Comparison of ENCODE assay signal across 9 cellular contexts in the genomic region with DNA sequence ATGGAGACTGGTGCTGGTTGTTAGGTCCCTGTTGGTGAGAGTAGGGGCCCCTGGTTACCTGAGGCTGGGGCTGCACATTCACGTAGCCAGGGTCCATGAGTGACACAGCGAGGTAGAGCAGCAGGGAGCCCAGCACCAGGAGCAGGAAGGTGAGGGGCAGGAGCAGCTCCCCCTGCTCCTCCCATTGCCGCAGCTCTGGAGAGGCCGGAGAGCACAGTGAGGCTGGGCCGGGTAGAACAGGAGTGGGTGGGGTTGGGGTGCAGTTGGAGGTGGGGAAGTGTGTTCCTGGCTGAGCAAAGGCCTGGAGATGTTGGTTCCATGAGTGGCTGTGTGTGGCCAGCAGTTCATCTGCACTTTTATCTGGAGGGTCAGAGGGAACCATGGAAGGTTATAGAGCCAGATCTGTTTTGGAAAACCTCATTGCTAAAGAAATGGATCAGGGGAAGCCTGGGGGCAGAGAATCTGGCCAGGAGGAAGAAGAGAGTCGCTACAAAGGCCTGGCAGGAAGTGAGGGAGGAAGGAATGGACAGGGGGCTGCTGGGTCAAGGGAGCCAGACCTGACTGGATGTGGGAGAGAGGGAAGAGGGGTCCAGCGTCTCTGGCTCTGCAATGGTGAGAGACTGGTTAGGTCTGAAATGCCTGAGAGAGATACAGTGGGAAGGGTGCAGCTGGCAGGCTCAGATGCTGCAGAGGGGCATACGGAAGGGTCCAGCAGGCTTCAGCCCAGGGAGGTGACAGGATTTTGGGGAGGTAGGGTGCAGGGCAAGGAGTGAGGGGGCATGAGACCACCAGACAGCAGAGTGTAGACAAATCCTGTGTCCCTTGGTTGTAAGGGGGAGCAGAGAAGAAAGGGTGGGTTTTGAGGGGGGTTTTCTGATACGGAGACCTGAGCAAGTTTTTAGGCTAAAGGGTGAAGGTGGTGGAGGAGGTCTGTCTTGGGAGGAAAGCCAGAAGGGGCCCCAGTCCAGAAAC. TPM values are rescaled to one million over a fixed set of nuclear protein-coding genes. Genes with fewer than 3 reads are reported as not detected.
DNase-seq lines count a peak whose midpoint lies in the region; ATAC-seq and TF ChIP-seq lines count a peak whose summit lies in the region.
"Had no signal": no experiment of that assay in that cellular context is flagged by ENCODE, and none has a peak within 500 bp of the region (broad histone marks: within the 10 kb centered on the region; RNA-seq: fewer than 3 reads in every experiment).

No MANE protein-coding gene starts in this region.

- H3K9me3 Mint-ChIP-seq in CD8-positive, alpha-beta T cell = no peaks in the 10 kb centered on the region

- H3K4me1 Mint-ChIP-seq in CD8-positive, alpha-beta T cell (ENCODE audit: low read depth) = peaks cover 29% of the 10 kb centered on the region

- H3K4me1 ChIP-seq in CD8-positive, alpha-beta T cell (ENCODE audit: insufficient read depth, low read length) = peaks cover 31% of the 10 kb centered on the region
- H3K4me1 ChIP-seq in Karpas-422 (ENCODE audit: low read length) (peaks cover 21% of the 10 kb centered on the region), mammary epithelial cell (ENCODE audit: insufficient read depth, low read length) (peaks cover 13% of the 10 kb centered on the region), neuronal stem cell (ENCODE audit: control insufficient read depth in 2 of 2, insufficient read depth in 1 of 2, low read depth in 1 of 2, low read length in 2 of 2) (peaks cover 0 to 13% of the 10 kb centered on the region in 2 donors)

- no peak for DNase-seq in CD8-positive, alpha-beta T cell
- DNase-seq in Karpas-422 (no peak), mammary epithelial cell (no peak), neuronal stem cell (ENCODE audit: low spot score) (no peak), brain microvascular endothelial cell (no peak), H4 (ENCODE audit: low spot score) (no peak), NCI-H2196 treated with DMSO at 0.1 percent for 48 hours (lab: John Stamatoyannopoulos, UW; ENCODE audit: unreplicated experiment) (no peak), NCI-H2081 treated with DMSO at 0.1 percent for 48 hours (lab: John Stamatoyannopoulos, UW) (no peak)
- DNase-seq: activated gamma-delta T cell treated with Interleukin-2 at 50 U/mL for 16 hours had no signal

- 78% methylated on average over 8 of the region's 9 CpGs for WGBS in mammary epithelial cell (ENCODE audit: low coverage, missing lambda C conversion rate)
- no CpG with 5 or more reads among the region's 9 CpGs for WGBS in neuronal stem cell (ENCODE audit: extremely low coverage in 2 of 2, insufficient read length in 2 of 2, insufficient replicate concordance in 1 of 2), 2 donors

- H2AFZ ChIP-seq in Karpas-422 (ENCODE audit: low read length) (no peak overlapping the region), mammary epithelial cell (ENCODE audit: low read depth, low read length) (no peak overlapping the region), neuronal stem cell (ENCODE audit: low read length) (no peak overlapping the region)

- peaks cover 26% of the 10 kb centered on the region for H3K36me3 Mint-ChIP-seq in CD8-positive, alpha-beta T cell

- ATAC-seq in CD8-positive, alpha-beta T cell = no peak

- no peak overlapping the region for H4K91ac ChIP-seq in neuronal stem cell (ENCODE audit: low read depth, low read length, poor library complexity)

- H3K27ac Mint-ChIP-seq in CD8-positive, alpha-beta T cell = peak overlapping the region; percentile 92

- H4K8ac ChIP-seq in neuronal stem cell (ENCODE audit: low read depth, low read length) = no peak overlapping the region

- no peak for TF ChIP-seq CTCF in CD8-positive, alpha-beta T cell (IDR thresholded peaks at IDR 0.05)
- no peak for TF ChIP-seq CTCF in mammary epithelial cell (conservative IDR thresholded peaks at IDR 0.05 in 1 of 2, IDR thresholded peaks at IDR 0.05 in 1 of 2; ENCODE audit: extremely low read depth in 1 of 2, insufficient read depth in 1 of 2, low read depth in 1 of 2, low read length in 2 of 2)
- TF ChIP-seq CTCF in brain microvascular endothelial cell (IDR thresholded peaks at IDR 0.05; ENCODE audit: low read depth, low read length, missing control alignments) = no peak

- peak overlapping the region; percentile 5 for H2BK12ac ChIP-seq in neuronal stem cell (ENCODE audit: low read length)

- no TSS peak for BruUV-seq in mammary epithelial cell (replicated peaks; lab: Mats Ljungman, UMichigan)

- no peaks in the 10 kb centered on the region for H3K9me3 ChIP-seq in CD8-positive, alpha-beta T cell (ENCODE audit: low read length)
- H3K9me3 ChIP-seq in Karpas-422 (ENCODE audit: low read length) (no peaks in the 10 kb centered on the region), mammary epithelial cell (replicated peaks; ENCODE audit: insufficient read depth, low read length) (no peaks in the 10 kb centered on the region), neuronal stem cell (replicated peaks in 1 of 2; ENCODE audit: control insufficient read depth in 2 of 2, insufficient read depth in 1 of 2, low read depth in 1 of 2, low read length in 2 of 2) (no peaks in the 10 kb centered on the region)

- no peak overlapping the region for H3K14ac ChIP-seq in neuronal stem cell (ENCODE audit: low read length)

- POLR2A ChIA-PET in CD8-positive, alpha-beta T cell (lab: Charles Lee) = no interaction called here

- H2AK5ac ChIP-seq in neuronal stem cell (ENCODE audit: low read depth, low read length) = peak overlapping the region; percentile 15

- H3K4ac ChIP-seq in neuronal stem cell (ENCODE audit: low read length) = no peak overlapping the region

- H3K27me3 Mint-ChIP-seq in CD8-positive, alpha-beta T cell (ENCODE audit: low read depth) = no peaks in the 10 kb centered on the region

- CTCF ChIA-PET in CD8-positive, alpha-beta T cell (lab: Charles Lee) = interaction anchor here (1.6 kb wide), 1 partner anchor 21 kb away, joined by 8 read pairs; the partner anchor contains the start of gene PKN3
- CTCF ChIA-PET in mammary epithelial cell (lab: Charles Lee; ENCODE audit: low non-redundant PET) = no interaction called here

- peak overlapping the region; percentile 98 for H3K4me2 ChIP-seq in Karpas-422 (ENCODE audit: low read depth, low read length, poor library complexity, severe bottlenecking)
- peak overlapping the region; percentile 72 for H3K4me2 ChIP-seq in mammary epithelial cell (ENCODE audit: insufficient read depth, low read depth, low read length)
- peak overlapping the region; percentile 81 for H3K4me2 ChIP-seq in neuronal stem cell (ENCODE audit: insufficient read depth, low read length, poor library complexity, severe bottlenecking)

- dilution Hi-C loops in mammary epithelial cell (cut with HindIII; ENCODE audit: low sequenced_read_pairs) = no loop called here

- H3K9ac ChIP-seq in Karpas-422 (ENCODE audit: low read length) (peak overlapping the region; percentile 97), mammary epithelial cell (ENCODE audit: insufficient read depth, low read length) (no peak overlapping the region), neuronal stem cell (ENCODE audit: low read depth, low read length, poor library complexity) (no peak overlapping the region)

- no peaks in the 10 kb centered on the region for H3K27me3 ChIP-seq in CD8-positive, alpha-beta T cell (ENCODE audit: insufficient read depth, low read length)
- H3K27me3 ChIP-seq in Karpas-422 (ENCODE audit: low read length) (no peaks in the 10 kb centered on the region), mammary epithelial cell (ENCODE audit: insufficient read depth, low read length) (no peaks in the 10 kb centered on the region), neuronal stem cell (ENCODE audit: control insufficient read depth in 3 of 3, insufficient read depth in 3 of 3, low read depth in 1 of 3, low read length in 3 of 3) (no peaks in the 10 kb centered on the region), brain microvascular endothelial cell (replicated peaks) (no peaks in the 10 kb centered on the region)

- H3K9me2 ChIP-seq in Karpas-422 (replicated peaks; ENCODE audit: insufficient read depth, low read length) = no peaks in the 10 kb centered on the region

- no peak overlapping the region for H3K27ac ChIP-seq in CD8-positive, alpha-beta T cell (ENCODE audit: low read depth, low read length)
- no peak overlapping the region for H3K27ac ChIP-seq in Karpas-422 (ENCODE audit: low read length)
- no peak overlapping the region for H3K27ac ChIP-seq in mammary epithelial cell (ENCODE audit: insufficient read depth, low read depth, low read length)
- no peak overlapping the region for H3K27ac ChIP-seq in neuronal stem cell (replicated peaks; ENCODE audit: low read length)
- no peak overlapping the region for H3K27ac ChIP-seq in brain microvascular endothelial cell

- H4K20me1 ChIP-seq in Karpas-422 (ENCODE audit: insufficient read depth, low read depth, low read length) = no peaks in the 10 kb centered on the region
- no peaks in the 10 kb centered on the region for H4K20me1 ChIP-seq in mammary epithelial cell (ENCODE audit: insufficient read depth, low read length)

- H3K4me3 ChIP-seq in CD8-positive, alpha-beta T cell (ENCODE audit: low read depth, low read length) = no peak overlapping the region
- H3K4me3 ChIP-seq in Karpas-422 (ENCODE audit: low read length) = peak overlapping the region; percentile 98
- H3K4me3 ChIP-seq in mammary epithelial cell (replicated peaks in 1 of 3; ENCODE audit: insufficient read depth in 1 of 3, low read depth in 2 of 3, low read length in 3 of 3) = peak overlapping the region in 2 of 3 experiments; percentile 87
- no peak overlapping the region for H3K4me3 ChIP-seq in neuronal stem cell (ENCODE audit: low read length in 2 of 2)
- no peak overlapping the region for H3K4me3 ChIP-seq in brain microvascular endothelial cell (ENCODE audit: low read depth, low read length)

- H3K36me3 ChIP-seq in CD8-positive, alpha-beta T cell (ENCODE audit: insufficient read depth, low read length) = no peaks in the 10 kb centered on the region
- H3K36me3 ChIP-seq in Karpas-422 (ENCODE audit: insufficient read depth, low read length) (no peaks in the 10 kb centered on the region), mammary epithelial cell (ENCODE audit: insufficient read depth, low read length) (no peaks in the 10 kb centered on the region), neuronal stem cell (replicated peaks in 1 of 2; ENCODE audit: control insufficient read depth in 2 of 2, insufficient read depth in 2 of 2, low read length in 2 of 2) (peaks cover 8 to 25% of the 10 kb centered on the region in 2 donors), brain microvascular endothelial cell (replicated peaks) (no peaks in the 10 kb centered on the region)

- H3K79me2 ChIP-seq in Karpas-422 (ENCODE audit: low read length) (peaks cover 16% of the 10 kb centered on the region), mammary epithelial cell (ENCODE audit: insufficient read depth, low read length) (peaks cover 11% of the 10 kb centered on the region)

- intact Hi-C loops in CD8-positive, alpha-beta T cell (cut with DNase I, micrococcal nuclease) = loop anchor here (10.0 kb wide), 2 partner anchors 92 to 268 kb away; partner anchors contain the start of genes ENDOG (in 1 of the 2) and ODF2 (in 1 of the 2)
- intact Hi-C loops in mammary epithelial cell (cut with micrococcal nuclease) = loop anchor here (2.0 to 10.0 kb wide), 2 partner anchors 14 to 192 kb away; no protein-coding TSS in a partner anchor

- no peak overlapping the region for H2BK5ac ChIP-seq in neuronal stem cell (ENCODE audit: low read length)

- H3K4me3 Mint-ChIP-seq in CD8-positive, alpha-beta T cell = peak overlapping the region; percentile 89

- in situ Hi-C loops in mammary epithelial cell (cut with MboI; ENCODE audit: low sequenced_read_pairs in 2 of 2) = no loop called here
- in situ Hi-C loops in brain microvascular endothelial cell (cut with HindIII; ENCODE audit: low pct_ligation_motif_present, low sequenced_read_pairs) = no loop called here

- H3K79me1 ChIP-seq in neuronal stem cell (ENCODE audit: low read depth, low read length) = no peaks in the 10 kb centered on the region

- no peak overlapping the region for H2BK120ac ChIP-seq in neuronal stem cell (ENCODE audit: low read depth, low read length)

- H3K23ac ChIP-seq in neuronal stem cell (ENCODE audit: low read depth, low read length, poor library complexity) = peak overlapping the region; percentile 60

- H3K18ac ChIP-seq in neuronal stem cell (ENCODE audit: low read length) = no peak overlapping the region

- no peak overlapping the region for H2BK15ac ChIP-seq in neuronal stem cell (ENCODE audit: low read length)

RNA-seq across cellular contexts. Expression of gene ZDHHC12, which starts 1.3 kb away (rescaled TPM):
- 10 to 100 TPM; 25.5 to 29.6 TPM for total RNA-seq in CD8-positive, alpha-beta T cell
- total RNA-seq in Karpas-422 (2014; rRNA removed; shearing (Covaris generic); ENCODE audit: low replicate concordance) = 29.3 and 47.6 TPM in 2 replicates
- total RNA-seq in mammary epithelial cell = 10 to 100 TPM; 30.0 to 61.3 TPM
- 96.6 TPM for polyA plus RNA-seq in mammary epithelial cell
- polyA minus RNA-seq in mammary epithelial cell = 24.7 TPM
- polyA plus RNA-seq in neuronal stem cell (2013, experiment 1 of 2) = 27.7 TPM
- 27.9 TPM for polyA plus RNA-seq in neuronal stem cell (2013, experiment 2 of 2)
- 46.4 and 57.8 TPM in 2 replicates for total RNA-seq in H4 (2014; rRNA removed; shearing (Covaris generic))

RNA-seq across cellular contexts. Expression of gene PKN3, which starts 20.4 kb away (rescaled TPM):
- 1 to 10 TPM; 1.3 to 2.0 TPM for total RNA-seq in CD8-positive, alpha-beta T cell
- total RNA-seq in Karpas-422 (2014; rRNA removed; shearing (Covaris generic); ENCODE audit: low replicate concordance) = 0.04 TPM in 1 of 2 replicates, not detected in the other
- total RNA-seq in mammary epithelial cell = 1 to 10 TPM in 1 of 2 donors, under 1 TPM in 1; 0.33 to 2.1 TPM
- 2.1 TPM for polyA plus RNA-seq in mammary epithelial cell
- 0.41 TPM for polyA minus RNA-seq in mammary epithelial cell
- polyA plus RNA-seq in neuronal stem cell (2013, experiment 1 of 2) = 10.5 TPM
- 10.2 TPM for polyA plus RNA-seq in neuronal stem cell (2013, experiment 2 of 2)
- 1.9 and 2.8 TPM in 2 replicates for total RNA-seq in H4 (2014; rRNA removed; shearing (Covaris generic))

RNA-seq across cellular contexts. Expression of gene SET, which starts 33.6 kb away (rescaled TPM):
- 100 to 1,000 TPM; 243 to 260 TPM for total RNA-seq in CD8-positive, alpha-beta T cell
- total RNA-seq in Karpas-422 (2014; rRNA removed; shearing (Covaris generic); ENCODE audit: low replicate concordance) = 378 and 638 TPM in 2 replicates
- total RNA-seq in mammary epithelial cell = 100 to 1,000 TPM; 282 to 484 TPM
- polyA plus RNA-seq in mammary epithelial cell = 136 TPM
- polyA minus RNA-seq in mammary epithelial cell = 116 TPM
- polyA plus RNA-seq in neuronal stem cell (2013, experiment 1 of 2) = 683 TPM
- 718 TPM for polyA plus RNA-seq in neuronal stem cell (2013, experiment 2 of 2)
- total RNA-seq in H4 (2014; rRNA removed; shearing (Covaris generic)) = 568 and 655 TPM in 2 replicates

RNA-seq across cellular contexts. Expression of gene ZER1, which starts 49.1 kb away (rescaled TPM):
- total RNA-seq in CD8-positive, alpha-beta T cell = 10 to 100 TPM; 35.9 to 45.2 TPM
- total RNA-seq in Karpas-422 (2014; rRNA removed; shearing (Covaris generic); ENCODE audit: low replicate concordance) = 25.4 and 25.6 TPM in 2 replicates
- total RNA-seq in mammary epithelial cell = 10 to 100 TPM; 27.3 to 29.2 TPM
- 17.8 TPM for polyA plus RNA-seq in mammary epithelial cell
- polyA minus RNA-seq in mammary epithelial cell = 90.1 TPM
- polyA plus RNA-seq in neuronal stem cell (2013, experiment 1 of 2) = 19.6 TPM
- polyA plus RNA-seq in neuronal stem cell (2013, experiment 2 of 2) = 19.4 TPM
- total RNA-seq in H4 (2014; rRNA removed; shearing (Covaris generic)) = 12.4 and 21.5 TPM in 2 replicates

Comparison
In these comparisons a context has a peak if more than half of its experiments do, and no peak if none do; other contexts are left out.
1. H3K4me3 ChIP-seq: peak in Karpas-422 (single experiment) and mammary epithelial cell (2 of 3); none in CD8-positive, alpha-beta T cell (single experiment), neuronal stem cell (0 of 2) and brain microvascular endothelial cell (single experiment).
2. Peak in every context shown above with its lines, with median percentiles within 50 percentile points of each other: H3K4me2 ChIP-seq.